Comparison of ENCODE assay signal across 8 cellular contexts in genomic region chr2:111120253-111121027, GRCh38. TPM values are rescaled to one million over a fixed set of nuclear protein-coding genes. Genes with fewer than 3 reads are reported as not detected.
DNase-seq lines count a peak whose midpoint lies in the region; ATAC-seq lines count a peak whose summit lies in the region.

TSS of gene BCL2L11 (plus strand) at chr2:111120914. CDS start at chr2:111123746, 2,832 bp downstream.

- H3K9ac ChIP-seq in rectal smooth muscle tissue (ENCODE audit: low read length) = peak within 1 kb of the TSS; percentile 57

- peaks cover 30% of the 10 kb centered on the region for H3K4me1 Mint-ChIP-seq in T-helper 17 cell

- DNase-seq in NCI-H1694 treated with DMSO at 0.1 percent for 48 hours (lab: John Stamatoyannopoulos, UW) (peak; percentile 79), T-helper 17 cell (peak; percentile 86 to 88 (median 87)), amygdala (lab: John Stamatoyannopoulos, UW) (peak in 53 of 56 donors; percentile 23 to 89 (median 70)), right cardiac atrium (peak; percentile 92 to 97 (median 96)), aorta (peak; percentile 94 to 96)

- peak within 1 kb of the TSS; percentile 72 for H3K4me3 ChIP-seq in right cardiac atrium (ENCODE audit: low read length)
- peak within 1 kb of the TSS; percentile 95 for H3K4me3 ChIP-seq in rectal smooth muscle tissue (ENCODE audit: low read length)
- peak within 1 kb of the TSS; percentile 44 to 50 for H3K4me3 ChIP-seq in aorta (ENCODE audit: low read length in 2 of 2)

- H3K36me3 Mint-ChIP-seq in T-helper 17 cell (ENCODE audit: low read depth) = no peaks in the 10 kb centered on the region

- H3K9me3 ChIP-seq in T-helper 17 cell (ENCODE audit: control insufficient read depth, low read length, poor library complexity, severe bottlenecking) = no peaks in the 10 kb centered on the region
- H3K9me3 ChIP-seq in right cardiac atrium (ENCODE audit: control insufficient read depth, low read length) = no peaks in the 10 kb centered on the region
- H3K9me3 ChIP-seq in aorta (ENCODE audit: control insufficient read depth, low read length) = no peaks in the 10 kb centered on the region

- WGBS in right cardiac atrium = 1% methylated on average over 95 of the region's 98 CpGs
- whole genome bisulfite sequencing in aorta, 2 donors = 1 to 2% methylated on average over 49 to 98 of the region's 98 CpGs

- peaks cover 40% of the 10 kb centered on the region for H3K27me3 Mint-ChIP-seq in T-helper 17 cell

- H3K4me1 ChIP-seq in right cardiac atrium (ENCODE audit: control insufficient read depth, insufficient read depth, low read length) (no peaks in the 10 kb centered on the region), rectal smooth muscle tissue (ENCODE audit: control insufficient read depth, insufficient read depth, low read length) (peaks cover 11% of the 10 kb centered on the region), aorta (ENCODE audit: control insufficient read depth in 1 of 2, insufficient read depth in 2 of 2, low read length in 2 of 2) (no peaks in the 10 kb centered on the region)

- H3K36me3 ChIP-seq in rectal smooth muscle tissue (ENCODE audit: control insufficient read depth, insufficient read depth, low read length) (peaks cover 2% of the 10 kb centered on the region), aorta (ENCODE audit: control insufficient read depth in 1 of 2, insufficient read depth in 2 of 2, low read length in 1 of 2) (no peaks in the 10 kb centered on the region)

- peak within 1 kb of the TSS; percentile 90 for H3K27ac Mint-ChIP-seq in T-helper 17 cell

- H3K4me3 Mint-ChIP-seq in T-helper 17 cell = peak within 1 kb of the TSS; percentile 94

- intact Hi-C loops in right cardiac atrium (cut with DNase I) = no loop called here
- intact Hi-C loops in aorta (cut with DNase I) = no loop called here

- H3K27me3 ChIP-seq in right cardiac atrium (ENCODE audit: control insufficient read depth, insufficient read depth) (no peaks in the 10 kb centered on the region), rectal smooth muscle tissue (ENCODE audit: control insufficient read depth, insufficient read depth, low read length) (peaks cover 7% of the 10 kb centered on the region), aorta (ENCODE audit: control insufficient read depth in 1 of 2, insufficient read depth in 2 of 2, low read length in 1 of 2) (peaks cover 0 to 2% of the 10 kb centered on the region in 2 donors)

- peak within 1 kb of the TSS; percentile 28 for H3K27ac ChIP-seq in right cardiac atrium (ENCODE audit: low read length)
- no peak within 1 kb of the TSS for H3K27ac ChIP-seq in rectal smooth muscle tissue (ENCODE audit: low read depth, low read length)
- peak within 1 kb of the TSS in 1 of 2 donors; percentile 14 for H3K27ac ChIP-seq in aorta (ENCODE audit: low read depth in 1 of 2, low read length in 2 of 2)

- ATAC-seq in GM18498 (IDR thresholded peaks at IDR 0.05; ENCODE audit: unreplicated experiment) (peak; percentile 60), HG02885 (IDR thresholded peaks at IDR 0.05; ENCODE audit: poor library complexity, unreplicated experiment) (peak; percentile 63), T-helper 17 cell (peak; percentile 79), right cardiac atrium (peak; percentile 86), aorta (ENCODE audit: low FRiP score) (peak; percentile 84)

RNA-seq across cellular contexts. Expression of gene BCL2L11, which starts in this region (rescaled TPM):
- 10 to 100 TPM; 29.5 to 47.2 TPM for total RNA-seq in T-helper 17 cell
- total RNA-seq in right cardiac atrium = 10 to 100 TPM in 3 of 4 donors, 1 to 10 TPM in 1; 7.7 to 21.7 (median 18.6) TPM
- 6.2 TPM for polyA plus RNA-seq in right cardiac atrium
- total RNA-seq in aorta = 10 to 100 TPM in 1 of 2 donors, 1 to 10 TPM in 1; 6.9 to 14.2 TPM
- 1 to 10 TPM; 2.8 to 3.8 TPM for polyA plus RNA-seq in aorta
